14 cellular contexts compared by ENCODE assay signal in genomic region chr18:69674292-69674877, GRCh38.
"Had no signal": no experiment of that assay in that cellular context is flagged by ENCODE, and none has a peak within 500 bp of the region (broad histone marks: within the 10 kb centered on the region; RNA-seq: fewer than 3 reads in every experiment).

No MANE protein-coding gene starts in this region.

- H3K4me3 Mint-ChIP-seq: activated CD4-positive, alpha-beta T cell treated with anti-CD3 and anti-CD28 coated beads, Interleukin-2, amount 10 ng/mL, durations not matched to agents 7 days and 5 days; activated naive CD4-positive, alpha-beta T cell treated with anti-CD3 and anti-CD28 coated beads, Interleukin-2, amount 50 U/mL, for 24 hours; T-helper 1 cell treated with Interleukin-12 subunit alpha and Interleukin-12 subunit beta and Interleukin-4 antibody, amounts not matched to agents 30 μg/mL and 1 μg/mL, for 36 hours had no signal

- H3K27ac Mint-ChIP-seq: activated CD4-positive, alpha-beta T cell treated with anti-CD3 and anti-CD28 coated beads, Interleukin-2, amount 10 ng/mL, durations not matched to agents 7 days and 5 days; activated naive CD4-positive, alpha-beta T cell treated with anti-CD3 and anti-CD28 coated beads, Interleukin-2, amount 50 U/mL, for 24 hours; activated T-helper 2 cell treated with anti-CD3 and anti-CD28 coated beads, Interferon-gamma antibody, Interleukin-2, Interleukin-4, amounts not matched to agents 10 μg/mL and 5 μg/mL and 100 μg/mL, durations not matched to agents 14 hours and 24 hours and 36 hours; T-helper 1 cell treated with Interleukin-12 subunit alpha and Interleukin-12 subunit beta and Interleukin-4 antibody, amounts not matched to agents 30 μg/mL and 1 μg/mL, for 36 hours had no signal

- H3K9me3 ChIP-seq: breast epithelium, gastroesophageal sphincter, left ventricle myocardium inferior, spleen, upper lobe of right lung had no signal

- DNase-seq: activated CD4-positive, alpha-beta T cell treated with anti-CD3 and anti-CD28 coated beads, Interleukin-2, amount 10 ng/mL, durations not matched to agents 7 days and 5 days; activated T-cell treated with anti-CD3 and anti-CD28 coated beads for 4 hours; islet precursor cell; left ventricle myocardium inferior; right cardiac atrium; spleen; stimulated activated CD4-positive, alpha-beta T cell treated with anti-CD3 and anti-CD28 coated beads, Interleukin-2, amount 100 ng/mL, for 24 hours; stimulated activated naive CD4-positive, alpha-beta T cell treated with Interleukin-2 at 50 U/mL for 16 hours; upper lobe of right lung had no signal

- H3K4me1 ChIP-seq: breast epithelium, gastroesophageal sphincter, left ventricle myocardium inferior, spleen, upper lobe of right lung had no signal

- H3K4me1 Mint-ChIP-seq: activated CD4-positive, alpha-beta T cell treated with anti-CD3 and anti-CD28 coated beads, Interleukin-2, amount 10 ng/mL, durations not matched to agents 7 days and 5 days; activated naive CD4-positive, alpha-beta T cell treated with anti-CD3 and anti-CD28 coated beads, Interleukin-2, amount 50 U/mL, for 24 hours had no signal

- H3K36me3 ChIP-seq: breast epithelium, gastroesophageal sphincter, left ventricle myocardium inferior, spleen, upper lobe of right lung had no signal

- H3K27me3 ChIP-seq: breast epithelium, gastroesophageal sphincter, upper lobe of right lung had no signal

- H3K9me3 Mint-ChIP-seq: activated CD4-positive, alpha-beta T cell treated with anti-CD3 and anti-CD28 coated beads, Interleukin-2, amount 10 ng/mL, durations not matched to agents 7 days and 5 days; activated naive CD4-positive, alpha-beta T cell treated with anti-CD3 and anti-CD28 coated beads, Interleukin-2, amount 50 U/mL, for 24 hours; activated T-helper 2 cell treated with anti-CD3 and anti-CD28 coated beads, Interferon-gamma antibody, Interleukin-2, Interleukin-4, amounts not matched to agents 10 μg/mL and 5 μg/mL and 100 μg/mL, durations not matched to agents 14 hours and 24 hours and 36 hours; T-helper 1 cell treated with Interleukin-12 subunit alpha and Interleukin-12 subunit beta and Interleukin-4 antibody, amounts not matched to agents 30 μg/mL and 1 μg/mL, for 36 hours had no signal

- H3K4me3 ChIP-seq: breast epithelium, gastroesophageal sphincter, left ventricle myocardium inferior, spleen, upper lobe of right lung had no signal

- H3K27ac ChIP-seq: breast epithelium, gastroesophageal sphincter, left ventricle myocardium inferior, spleen, upper lobe of right lung had no signal

- ATAC-seq: gastroesophageal sphincter, right cardiac atrium, upper lobe of right lung had no signal
